In the genomic region with DNA sequence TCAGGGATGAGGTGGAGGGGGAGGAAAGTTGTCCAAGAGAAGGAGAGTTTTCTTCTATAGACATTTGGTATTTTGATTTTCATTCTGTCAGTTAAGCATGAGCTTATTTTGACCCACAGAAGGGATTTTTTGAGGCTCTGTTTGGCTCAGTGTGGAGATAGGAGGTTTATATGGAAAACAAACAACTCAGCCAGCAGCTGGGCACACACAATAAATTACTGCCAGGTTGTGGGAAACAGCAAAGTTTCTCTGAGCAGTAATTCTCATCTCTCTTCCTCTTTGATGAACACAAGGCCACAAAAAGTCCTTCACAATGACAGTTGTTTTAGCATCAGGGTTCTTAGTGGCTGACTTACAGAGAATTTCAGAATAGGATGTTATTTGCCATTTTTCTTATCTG, we compare ENCODE assay signal across 20 cellular contexts.
"Had no signal": no experiment of that assay in that cellular context is flagged by ENCODE, and none has a peak within 500 bp of the region (broad histone marks: within the 10 kb centered on the region; RNA-seq: fewer than 3 reads in every experiment).

No MANE protein-coding gene starts in this region.

- FAIRE-seq: urothelium cell line had no signal

- H3K4me3 ChIP-seq: body of pancreas, neural progenitor cell, prostate gland, right atrium auricular region, thyroid gland had no signal

- H3K36me3 ChIP-seq: neural progenitor cell, prostate gland, right atrium auricular region, thyroid gland had no signal

- H3K9me3 ChIP-seq: body of pancreas, prostate gland, thyroid gland had no signal

- H3K27ac ChIP-seq: body of pancreas, neural progenitor cell, prostate gland, right atrium auricular region, thyroid gland had no signal

- DNase-seq: activated CD4-positive, alpha-beta T cell treated with anti-CD3 and anti-CD28 coated beads for 4 hours; activated CD8-positive, alpha-beta T cell treated with anti-CD3 and anti-CD28 coated beads for 36 hours; activated naive CD4-positive, alpha-beta T cell; activated naive CD8-positive, alpha-beta T cell treated with anti-CD3 and anti-CD28 coated beads, Interleukin-2, amount 10 ng/mL, durations not matched to agents 7 days and 5 days; activated T-cell treated with anti-CD3 and anti-CD28 coated beads, Interleukin-2, amount 50 U/mL, for 1 hour; body of pancreas; caudate nucleus; effector memory CD8-positive, alpha-beta T cell; naive B cell; stimulated activated CD4-positive, alpha-beta T cell treated with anti-CD3 and anti-CD28 coated beads, Interleukin-12 subunit alpha, Interleukin-12 subunit beta, amount 100 ng/mL, for 4 hours; stimulated activated CD4-positive, alpha-beta T cell treated with anti-CD3 and anti-CD28 coated beads, Interleukin-1b, Interleukin-23, amount 100 ng/mL, for 48 hours; stimulated activated CD8-positive, alpha-beta memory T cell treated with anti-CD3 and anti-CD28 coated beads, Interleukin-4, amount 100 ng/mL, for 48 hours; stimulated activated naive CD4-positive, alpha-beta T cell treated with Interleukin-2 at 50 U/mL for 16 hours; thyroid gland had no signal

- H3K27me3 ChIP-seq: body of pancreas, neural progenitor cell, right atrium auricular region, thyroid gland had no signal

- ATAC-seq: activated CD8-positive, alpha-beta T cell treated with anti-CD3 and anti-CD28 coated beads for 36 hours; activated T-helper 17 cell treated with anti-CD3 and anti-CD28 coated beads, Interleukin-2, amount 50 U/mL, for 72 hours; body of pancreas; effector memory CD8-positive, alpha-beta T cell; WTC11 had no signal

- H3K4me1 ChIP-seq: body of pancreas, prostate gland, right atrium auricular region, thyroid gland had no signal
